In the genomic region with DNA sequence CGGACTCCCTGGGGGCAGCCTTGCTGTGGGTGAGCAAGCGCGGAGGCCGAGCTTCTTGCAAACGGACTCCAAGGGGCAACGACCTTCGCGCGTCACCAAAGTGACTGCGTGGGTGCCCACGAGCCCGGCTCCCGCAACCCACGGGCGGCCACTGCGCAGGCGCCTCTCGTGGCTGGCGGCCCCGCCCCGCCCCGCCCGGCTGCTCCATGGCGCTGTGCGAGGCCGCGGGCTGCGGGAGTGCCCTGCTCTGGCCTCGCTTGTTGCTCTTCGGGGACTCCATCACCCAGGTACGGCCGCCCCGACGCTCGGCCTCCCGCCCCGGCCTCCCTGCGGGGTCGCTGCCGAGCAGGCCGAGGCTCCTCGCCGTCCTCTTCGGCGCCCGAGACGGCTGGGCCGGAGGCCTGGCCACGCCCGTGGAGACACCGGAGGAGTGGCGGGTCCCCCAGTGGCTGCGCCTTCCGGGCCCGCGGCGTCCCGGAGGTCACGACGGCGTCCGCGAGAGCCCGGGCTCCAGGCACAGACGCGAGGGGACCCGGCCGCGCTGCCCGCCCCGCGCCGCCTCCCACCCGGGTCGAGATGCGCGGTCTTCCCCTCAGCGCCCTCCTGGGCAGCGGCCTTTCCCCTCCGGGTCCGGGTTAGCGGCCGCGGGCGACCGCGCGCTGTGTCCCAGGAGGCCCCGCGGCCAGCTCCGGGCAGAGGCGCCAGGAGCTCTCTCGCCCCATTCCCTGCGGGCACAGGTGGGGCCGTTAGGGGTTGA, we compare ENCODE assay signal across 8 cellular contexts. TPM values are rescaled to one million over a fixed set of nuclear protein-coding genes. Genes with fewer than 3 reads are reported as not detected.
A peak's percentile ranks its signal among the peaks of the same experiment; 100 is the strongest.
DNase-seq lines count a peak whose midpoint lies in the region; ATAC-seq, FAIRE-seq and TF ChIP-seq lines count a peak whose summit lies in the region.

A gene with protein sequence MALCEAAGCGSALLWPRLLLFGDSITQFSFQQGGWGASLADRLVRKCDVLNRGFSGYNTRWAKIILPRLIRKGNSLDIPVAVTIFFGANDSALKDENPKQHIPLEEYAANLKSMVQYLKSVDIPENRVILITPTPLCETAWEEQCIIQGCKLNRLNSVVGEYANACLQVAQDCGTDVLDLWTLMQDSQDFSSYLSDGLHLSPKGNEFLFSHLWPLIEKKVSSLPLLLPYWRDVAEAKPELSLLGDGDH (plus strand): TSS at position 191 of the 757 bp plus-strand sequence. CDS start 16 bp downstream, at position 207.

- TF ChIP-seq CTCF in chondrocyte (IDR thresholded peaks at IDR 0.05): peak; percentile 26

- peak; percentile 80 for FAIRE-seq in GM12892 (lab: Jason Lieb, UNC)

- DNase-seq in GM12892 (ENCODE audit: insufficient read length) (peak; percentile 80), HAP-1 (ENCODE audit: low spot score in 2 of 2) (peak in 1 of 2 experiments; percentile 55), M059J (ENCODE audit: low read depth) (peak; percentile 41), chondrocyte (ENCODE audit: low spot score) (no peak), left colon (peak; percentile 49 to 79), dedifferentiated amniotic fluid mesenchymal stem cell (ENCODE audit: extremely low spot score) (no peak)
- peak; percentile 81 for DNase-seq in activated CD4-positive, alpha-beta T cell treated with anti-CD3 and anti-CD28 coated beads for 36 hours
- DNase-seq in stimulated activated CD4-positive, alpha-beta T cell treated with anti-CD3 and anti-CD28 coated beads, Interleukin-1b, Interleukin-23, amount 100 ng/mL, for 48 hours: peak; percentile 62

- peak within 1 kb of the TSS; percentile 75 for H3K27ac Mint-ChIP-seq in activated CD4-positive, alpha-beta T cell treated with anti-CD3 and anti-CD28 coated beads for 36 hours
- H3K27ac Mint-ChIP-seq in chondrocyte (ENCODE audit: unreplicated experiment): peak within 1 kb of the TSS; percentile 79

- ATAC-seq in activated CD4-positive, alpha-beta T cell treated with anti-CD3 and anti-CD28 coated beads for 36 hours: peak; percentile 81
- ATAC-seq in left colon: peak; percentile 82

- POLR2A ChIA-PET in activated CD4-positive, alpha-beta T cell treated with anti-CD3 and anti-CD28 coated beads for 36 hours (lab: Charles Lee): interaction anchor here (0.6 to 1.0 kb wide), 3 partner anchors 12 to 369 kb away, joined by 3 to 6 read pairs (median 3); a partner anchor contains a TSS

- peaks cover 48% of the 10 kb centered on the region for H3K36me3 Mint-ChIP-seq in activated CD4-positive, alpha-beta T cell treated with anti-CD3 and anti-CD28 coated beads for 36 hours (ENCODE audit: low read depth)
- peaks cover 19% of the 10 kb centered on the region for H3K36me3 Mint-ChIP-seq in chondrocyte (ENCODE audit: low read depth)

- peak; percentile 67; the same call in 1 of the 2 replicates for TF ChIP-seq POLR2A in GM12892 (IDR thresholded peaks at IDR 0.05; ENCODE audit: low read depth, low read length)

- CTCF ChIA-PET in activated CD4-positive, alpha-beta T cell treated with anti-CD3 and anti-CD28 coated beads for 36 hours (lab: Charles Lee): interaction anchor here (0.6 to 1.0 kb wide), 4 partner anchors 18 to 576 kb away, joined by 3 to 4 read pairs (median 4); no protein-coding TSS in a partner anchor

- peak within 1 kb of the TSS; percentile 79 for H3K4me3 Mint-ChIP-seq in activated CD4-positive, alpha-beta T cell treated with anti-CD3 and anti-CD28 coated beads for 36 hours
- peak within 1 kb of the TSS; percentile 73 for H3K4me3 Mint-ChIP-seq in chondrocyte (ENCODE audit: unreplicated experiment)

- H3K4me3 ChIP-seq in HAP-1: peak within 1 kb of the TSS; percentile 21

- H3K27me3 ChIP-seq in HAP-1 (ENCODE audit: low read depth): no peaks in the 10 kb centered on the region

- peaks cover 4% of the 10 kb centered on the region for H3K4me1 ChIP-seq in HAP-1

- H3K27me3 Mint-ChIP-seq in activated CD4-positive, alpha-beta T cell treated with anti-CD3 and anti-CD28 coated beads for 36 hours: no peaks in the 10 kb centered on the region
- H3K27me3 Mint-ChIP-seq in chondrocyte (ENCODE audit: low read depth): no peaks in the 10 kb centered on the region

- peaks cover 20% of the 10 kb centered on the region for H3K36me3 ChIP-seq in HAP-1 (replicated peaks)

- H3K9me3 ChIP-seq in HAP-1: no peaks in the 10 kb centered on the region

- peaks cover 42% of the 10 kb centered on the region for H3K4me1 Mint-ChIP-seq in activated CD4-positive, alpha-beta T cell treated with anti-CD3 and anti-CD28 coated beads for 36 hours
- peaks cover 44% of the 10 kb centered on the region for H3K4me1 Mint-ChIP-seq in chondrocyte (ENCODE audit: low read depth)

- in situ Hi-C loops in HAP-1 (cut with MboI; ENCODE audit: low sequenced_read_pairs): no loop called here

- no peaks in the 10 kb centered on the region for H3K9me3 Mint-ChIP-seq in activated CD4-positive, alpha-beta T cell treated with anti-CD3 and anti-CD28 coated beads for 36 hours (ENCODE audit: low read depth)
- H3K9me3 Mint-ChIP-seq in chondrocyte (ENCODE audit: low read depth): no peaks in the 10 kb centered on the region

- intact Hi-C loops in activated CD4-positive, alpha-beta T cell treated with anti-CD3 and anti-CD28 coated beads for 36 hours (cut with DNase I, micrococcal nuclease): loop anchor here (1.0 to 10.0 kb wide), 11 partner anchors 51 to 970 kb away; a partner anchor contains a TSS
- intact Hi-C loops in left colon (cut with DNase I, micrococcal nuclease): no loop called here

RNA-seq across cellular contexts. Expression of the gene that starts here (rescaled TPM):
- polyA plus RNA-seq in GM12892 (2012; ENCODE audit: missing spikeins): 81.6 TPM
- 46.9 and 62.4 TPM in 2 replicates for total RNA-seq in M059J (2014; rRNA removed; shearing (Covaris generic))
- 10 to 100 TPM; 53.7 to 63.7 TPM for total RNA-seq in activated CD4-positive, alpha-beta T cell treated with anti-CD3 and anti-CD28 coated beads for 36 hours
- total RNA-seq in chondrocyte (66.6 to 72.9 TPM (median 67.8 TPM) in 3 replicates), left colon (10 to 100 TPM; 44.7 to 47.5 TPM)

Comparison
In these comparisons a context has a peak if more than half of its experiments do, and no peak if none do; other contexts are left out.
1. DNase-seq: peak in GM12892 (single experiment), M059J (single experiment), activated CD4-positive, alpha-beta T cell treated with anti-CD3 and anti-CD28 coated beads for 36 hours (single experiment), left colon (2 of 2) and stimulated activated CD4-positive, alpha-beta T cell treated with anti-CD3 and anti-CD28 coated beads, Interleukin-1b, Interleukin-23, amount 100 ng/mL, for 48 hours (single experiment); none in chondrocyte (single experiment) and dedifferentiated amniotic fluid mesenchymal stem cell (single experiment).
2. intact Hi-C loops: an anchor here in activated CD4-positive, alpha-beta T cell treated with anti-CD3 and anti-CD28 coated beads for 36 hours (1.0 to 10.0 kb wide); none called in left colon.